ENCODE assay signal across 1 cellular context in the genomic region with DNA sequence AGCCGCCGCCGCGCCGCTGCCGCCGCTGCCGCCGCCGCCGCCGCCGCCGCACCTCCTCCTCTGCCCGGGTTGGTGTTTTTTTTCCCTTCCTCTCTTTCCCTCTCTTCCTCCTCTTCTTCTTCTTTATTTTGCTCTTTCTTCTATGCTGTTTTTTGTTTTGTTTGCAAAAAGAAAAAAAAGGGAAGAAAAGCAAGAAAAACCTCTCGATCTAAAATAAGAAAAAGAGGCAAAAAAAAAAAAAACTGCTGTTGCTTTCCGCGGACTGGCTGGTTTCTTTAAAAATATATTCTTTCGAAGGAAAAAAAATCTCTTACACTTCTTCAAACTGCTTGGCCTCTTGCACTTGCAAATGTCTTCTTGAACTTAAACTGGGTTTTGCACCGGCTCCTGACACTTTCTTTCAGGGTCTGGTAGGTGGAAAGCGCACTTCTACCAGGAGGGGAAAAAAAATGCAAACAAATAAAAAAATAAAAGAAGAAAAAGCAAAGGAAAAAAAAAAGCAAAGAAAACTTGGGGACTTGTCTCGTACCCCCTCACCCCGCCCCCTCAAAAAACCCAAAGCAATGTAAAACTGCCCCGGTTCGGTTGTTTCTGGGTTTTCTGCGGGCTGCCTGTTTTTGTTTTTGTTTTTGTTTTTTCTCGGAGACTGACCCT.
TF ChIP-seq lines count a peak whose summit lies in the region.

No MANE protein-coding gene starts in this region.

TF ChIP-seq in SK-N-SH treated with all-trans-retinoic acid at 6 μM for 48 hours, 23 proteins besides CTCF, POLR2A, EP300 and RAD21 (continued from another document):
- TF ChIP-seq, protein P1, sequence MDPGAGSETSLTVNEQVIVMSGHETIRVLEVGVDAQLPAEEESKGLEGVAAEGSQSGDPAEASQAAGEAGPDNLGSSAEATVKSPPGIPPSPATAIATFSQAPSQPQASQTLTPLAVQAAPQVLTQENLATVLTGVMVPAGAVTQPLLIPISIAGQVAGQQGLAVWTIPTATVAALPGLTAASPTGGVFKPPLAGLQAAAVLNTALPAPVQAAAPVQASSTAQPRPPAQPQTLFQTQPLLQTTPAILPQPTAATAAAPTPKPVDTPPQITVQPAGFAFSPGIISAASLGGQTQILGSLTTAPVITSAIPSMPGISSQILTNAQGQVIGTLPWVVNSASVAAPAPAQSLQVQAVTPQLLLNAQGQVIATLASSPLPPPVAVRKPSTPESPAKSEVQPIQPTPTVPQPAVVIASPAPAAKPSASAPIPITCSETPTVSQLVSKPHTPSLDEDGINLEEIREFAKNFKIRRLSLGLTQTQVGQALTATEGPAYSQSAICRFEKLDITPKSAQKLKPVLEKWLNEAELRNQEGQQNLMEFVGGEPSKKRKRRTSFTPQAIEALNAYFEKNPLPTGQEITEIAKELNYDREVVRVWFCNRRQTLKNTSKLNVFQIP (CRISPR knock-in tag; IDR thresholded peaks at IDR 0.05; ENCODE audit: borderline replicate concordance, low read depth): no peak
- no peak for TF ChIP-seq GLIS3 (CRISPR knock-in tag; IDR thresholded peaks at IDR 0.05)
- TF ChIP-seq ZNF8 (CRISPR knock-in tag; IDR thresholded peaks at IDR 0.05): no peak
- no peak for TF ChIP-seq RARB (CRISPR knock-in tag; IDR thresholded peaks at IDR 0.05)
- no peak for TF ChIP-seq ZC3H10 (CRISPR knock-in tag; IDR thresholded peaks at IDR 0.05)
- TF ChIP-seq TCF4 (CRISPR knock-in tag; IDR thresholded peaks at IDR 0.05; ENCODE audit: borderline replicate concordance): no peak
- no peak for TF ChIP-seq ZFP30 (CRISPR knock-in tag; IDR thresholded peaks at IDR 0.05)
- TF ChIP-seq SNAI2 (CRISPR knock-in tag; IDR thresholded peaks at IDR 0.05): no peak
- TF ChIP-seq ZNF565 (CRISPR knock-in tag; conservative IDR thresholded peaks at IDR 0.05; ENCODE audit: low read depth): no peak
- TF ChIP-seq ARNTL (CRISPR knock-in tag; IDR thresholded peaks at IDR 0.05; ENCODE audit: borderline replicate concordance, low read depth): no peak
- TF ChIP-seq CSDC2 (CRISPR knock-in tag; IDR thresholded peaks at IDR 0.05): no peak
- TF ChIP-seq BACH2 (CRISPR knock-in tag; IDR thresholded peaks at IDR 0.05; ENCODE audit: borderline replicate concordance): no peak
- TF ChIP-seq, protein P2, sequence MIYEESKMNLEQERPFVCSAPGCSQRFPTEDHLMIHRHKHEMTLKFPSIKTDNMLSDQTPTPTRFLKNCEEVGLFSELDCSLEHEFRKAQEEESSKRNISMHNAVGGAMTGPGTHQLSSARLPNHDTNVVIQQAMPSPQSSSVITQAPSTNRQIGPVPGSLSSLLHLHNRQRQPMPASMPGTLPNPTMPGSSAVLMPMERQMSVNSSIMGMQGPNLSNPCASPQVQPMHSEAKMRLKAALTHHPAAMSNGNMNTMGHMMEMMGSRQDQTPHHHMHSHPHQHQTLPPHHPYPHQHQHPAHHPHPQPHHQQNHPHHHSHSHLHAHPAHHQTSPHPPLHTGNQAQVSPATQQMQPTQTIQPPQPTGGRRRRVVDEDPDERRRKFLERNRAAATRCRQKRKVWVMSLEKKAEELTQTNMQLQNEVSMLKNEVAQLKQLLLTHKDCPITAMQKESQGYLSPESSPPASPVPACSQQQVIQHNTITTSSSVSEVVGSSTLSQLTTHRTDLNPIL (CRISPR knock-in tag; IDR thresholded peaks at IDR 0.05; ENCODE audit: low read depth): no peak
- no peak for TF ChIP-seq ZFP3 (CRISPR knock-in tag; IDR thresholded peaks at IDR 0.05)
- TF ChIP-seq, protein P3, sequence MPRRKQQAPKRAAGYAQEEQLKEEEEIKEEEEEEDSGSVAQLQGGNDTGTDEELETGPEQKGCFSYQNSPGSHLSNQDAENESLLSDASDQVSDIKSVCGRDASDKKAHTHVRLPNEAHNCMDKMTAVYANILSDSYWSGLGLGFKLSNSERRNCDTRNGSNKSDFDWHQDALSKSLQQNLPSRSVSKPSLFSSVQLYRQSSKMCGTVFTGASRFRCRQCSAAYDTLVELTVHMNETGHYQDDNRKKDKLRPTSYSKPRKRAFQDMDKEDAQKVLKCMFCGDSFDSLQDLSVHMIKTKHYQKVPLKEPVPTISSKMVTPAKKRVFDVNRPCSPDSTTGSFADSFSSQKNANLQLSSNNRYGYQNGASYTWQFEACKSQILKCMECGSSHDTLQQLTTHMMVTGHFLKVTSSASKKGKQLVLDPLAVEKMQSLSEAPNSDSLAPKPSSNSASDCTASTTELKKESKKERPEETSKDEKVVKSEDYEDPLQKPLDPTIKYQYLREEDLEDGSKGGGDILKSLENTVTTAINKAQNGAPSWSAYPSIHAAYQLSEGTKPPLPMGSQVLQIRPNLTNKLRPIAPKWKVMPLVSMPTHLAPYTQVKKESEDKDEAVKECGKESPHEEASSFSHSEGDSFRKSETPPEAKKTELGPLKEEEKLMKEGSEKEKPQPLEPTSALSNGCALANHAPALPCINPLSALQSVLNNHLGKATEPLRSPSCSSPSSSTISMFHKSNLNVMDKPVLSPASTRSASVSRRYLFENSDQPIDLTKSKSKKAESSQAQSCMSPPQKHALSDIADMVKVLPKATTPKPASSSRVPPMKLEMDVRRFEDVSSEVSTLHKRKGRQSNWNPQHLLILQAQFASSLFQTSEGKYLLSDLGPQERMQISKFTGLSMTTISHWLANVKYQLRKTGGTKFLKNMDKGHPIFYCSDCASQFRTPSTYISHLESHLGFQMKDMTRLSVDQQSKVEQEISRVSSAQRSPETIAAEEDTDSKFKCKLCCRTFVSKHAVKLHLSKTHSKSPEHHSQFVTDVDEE (CRISPR knock-in tag; IDR thresholded peaks at IDR 0.05): no peak
- no peak for TF ChIP-seq ISL1 (CRISPR knock-in tag; IDR thresholded peaks at IDR 0.05)
